ENCODE assay signal across 1 cellular context in genomic region chr14:99137913-99138571, GRCh38.
A peak's percentile ranks its signal among the peaks of the same experiment; 100 is the strongest.
TF ChIP-seq lines count a peak whose summit lies in the region.

No MANE protein-coding gene starts in this region.

TF ChIP-seq in K562, 482 proteins besides CTCF, POLR2A, EP300 and RAD21 (continued from another document):
- no peak for TF ChIP-seq PRDM10 (IDR thresholded peaks at IDR 0.05; ENCODE audit: partially characterized antibody)
- no peak for TF ChIP-seq ZNF512 (tag; IDR thresholded peaks at IDR 0.05)
- TF ChIP-seq ILF3 (IDR thresholded peaks at IDR 0.05; ENCODE audit: borderline replicate concordance) = no peak
- TF ChIP-seq RAD51 (IDR thresholded peaks at IDR 0.05; ENCODE audit: borderline replicate concordance, low read depth) = peak; percentile 62; the same call in 1 of the 2 replicates
- no peak for TF ChIP-seq GABPB1 (CRISPR knock-in tag; IDR thresholded peaks at IDR 0.05)
- TF ChIP-seq ZNF41 (CRISPR knock-in tag; conservative IDR thresholded peaks at IDR 0.05) = no peak
- no peak for TF ChIP-seq ZNF253 (CRISPR knock-in tag; conservative IDR thresholded peaks at IDR 0.05)
- no peak for TF ChIP-seq ZNF311 (CRISPR knock-in tag; IDR thresholded peaks at IDR 0.05)
- no peak for TF ChIP-seq NR1H2 (CRISPR knock-in tag; IDR thresholded peaks at IDR 0.05)
- TF ChIP-seq POLR2AphosphoS5 (IDR thresholded peaks at IDR 0.05; ENCODE audit: control insufficient read depth, insufficient read depth, low read depth, low read length) = no peak
- no peak for TF ChIP-seq FOSL1 (tag; conservative IDR thresholded peaks at IDR 0.05)
- TF ChIP-seq BRF1 (IDR thresholded peaks at IDR 0.05; ENCODE audit: borderline replicate concordance, extremely low read depth, insufficient read length) = no peak
- no peak for TF ChIP-seq GABPA (tag; conservative IDR thresholded peaks at IDR 0.05; ENCODE audit: low read depth)
- TF ChIP-seq MYBL2 (IDR thresholded peaks at IDR 0.05; ENCODE audit: low read depth) = no peak
- TF ChIP-seq MYBL2 (CRISPR knock-in tag; IDR thresholded peaks at IDR 0.05; ENCODE audit: borderline replicate concordance) = no peak
- no peak for TF ChIP-seq ZNF586 (CRISPR knock-in tag; conservative IDR thresholded peaks at IDR 0.05)
- TF ChIP-seq FOXK1 (CRISPR knock-in tag; IDR thresholded peaks at IDR 0.05; ENCODE audit: borderline replicate concordance) = no peak
- no peak for TF ChIP-seq PML (IDR thresholded peaks at IDR 0.05; ENCODE audit: low read length)
- no peak for TF ChIP-seq ZC3H8 (IDR thresholded peaks at IDR 0.05)
- TF ChIP-seq ZNF184 (CRISPR knock-in tag; IDR thresholded peaks at IDR 0.05) = no peak
- TF ChIP-seq SRSF7 (optimal IDR thresholded peaks at IDR 0.05; ENCODE audit: low read depth, low read length) = no peak
- TF ChIP-seq ATF3 (IDR thresholded peaks at IDR 0.05) = no peak
- TF ChIP-seq ATF3 (CRISPR knock-in tag; conservative IDR thresholded peaks at IDR 0.05) = no peak
- peak; percentile 71; the same call in 1 of the 2 replicates for TF ChIP-seq HCFC1 (IDR thresholded peaks at IDR 0.05; ENCODE audit: low read depth, low read length)
- no peak for TF ChIP-seq HMGXB4 (CRISPR knock-in tag; IDR thresholded peaks at IDR 0.05)
